ENCODE assay signal across 9 cellular contexts in the genomic region with DNA sequence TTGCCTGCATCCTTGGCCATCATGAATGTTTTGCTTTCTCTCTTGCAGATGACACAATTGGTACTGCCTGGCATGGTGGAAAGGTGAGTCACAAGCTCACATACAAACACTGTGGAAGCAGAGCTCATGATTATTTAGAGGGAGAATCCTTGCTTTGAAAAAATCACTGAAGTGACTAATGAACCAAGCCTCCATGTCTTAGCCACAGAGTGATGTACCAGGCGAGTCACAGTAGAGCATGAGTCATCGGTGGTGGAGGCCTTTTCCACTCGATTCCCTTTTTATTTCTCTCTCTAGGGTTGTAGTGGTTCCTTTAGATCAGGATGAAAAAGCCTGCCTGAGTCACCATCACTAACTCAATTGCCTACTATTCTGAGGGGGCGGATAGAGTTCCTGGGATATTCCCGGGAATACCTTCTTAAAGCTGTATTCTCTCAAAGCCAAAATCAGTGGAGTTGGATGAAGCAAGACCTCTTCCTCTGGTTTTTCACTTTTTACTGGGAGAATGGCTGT. TPM values are rescaled to one million over a fixed set of nuclear protein-coding genes. Genes with fewer than 3 reads are reported as not detected.
A peak's percentile ranks its signal among the peaks of the same experiment; 100 is the strongest.
DNase-seq lines count a peak whose midpoint lies in the region; ATAC-seq, FAIRE-seq and TF ChIP-seq lines count a peak whose summit lies in the region.
"Had no signal": no experiment of that assay in that cellular context is flagged by ENCODE, and none has a peak within 500 bp of the region (broad histone marks: within the 10 kb centered on the region; RNA-seq: fewer than 3 reads in every experiment).

No MANE protein-coding gene starts in this region.

- FAIRE-seq in RCC 7860 (lab: Jason Lieb, UNC) = peak; percentile 99

- no peaks in the 10 kb centered on the region for H3K27me3 ChIP-seq in stomach

- H3K4me1 ChIP-seq in stomach = peaks cover 17 to 43% (median 32%) of the 10 kb centered on the region in 4 donors

- DNase-seq in DMS153 (lab: John Stamatoyannopoulos, UW) = peak; percentile 39
- no peak for DNase-seq in DMS153 treated with DMSO at 0.1 percent for 48 hours (lab: John Stamatoyannopoulos, UW; ENCODE audit: unreplicated experiment)
- DNase-seq in RCC 7860 (ENCODE audit: low spot score) = peak; percentile 98
- DNase-seq in astrocyte of the spinal cord (ENCODE audit: low read depth, low spot score) = peak; percentile 99
- no peak for DNase-seq in mesothelial cell of epicardium (ENCODE audit: low spot score in 2 of 2, unreplicated experiment in 2 of 2)
- peak; percentile 25 for DNase-seq in stomach
- no peak for DNase-seq in mesenteric fat pad (ENCODE audit: low spot score)

- peaks cover 0 to 10% (median 4%) of the 10 kb centered on the region in 4 donors for H3K36me3 ChIP-seq in stomach

- no peaks in the 10 kb centered on the region for H3K9me3 ChIP-seq in stomach

- WGBS in stomach, 5 donors = 45 to 65% (median 61%) methylated on average over 5 of the region's 5 CpGs

- no peak for TF ChIP-seq POLR2A in stomach (IDR thresholded peaks at IDR 0.05)

- intact Hi-C loops in stomach (cut with DNase I; ENCODE audit: low total_unique reads) = no loop called here

- in situ Hi-C loops in astrocyte of the spinal cord (cut with HindIII; ENCODE audit: low sequenced_read_pairs) = no loop called here

- no peaks in the 10 kb centered on the region for H3K27me3 Mint-ChIP-seq in mesothelial cell of epicardium (ENCODE audit: low read depth)

- H3K36me3 Mint-ChIP-seq in mesothelial cell of epicardium = peaks cover 10% of the 10 kb centered on the region

- H3K27ac ChIP-seq in stomach = peak overlapping the region in 3 of 5 donors; percentile 4 to 57 (median 57)
- H3K27ac ChIP-seq: 22Rv1 had no signal

- no peaks in the 10 kb centered on the region for H3K9me3 Mint-ChIP-seq in mesothelial cell of epicardium

- H3K4me3 Mint-ChIP-seq in mesothelial cell of epicardium = no peak overlapping the region

- peaks cover 9% of the 10 kb centered on the region for H3K4me1 Mint-ChIP-seq in mesothelial cell of epicardium

- TF ChIP-seq CTCF in astrocyte of the spinal cord (IDR thresholded peaks at IDR 0.05; ENCODE audit: low read depth, low read length) = no peak
- TF ChIP-seq CTCF in mesothelial cell of epicardium (IDR thresholded peaks at IDR 0.05; ENCODE audit: unreplicated experiment) = no peak
- no peak for TF ChIP-seq CTCF in stomach (IDR thresholded peaks at IDR 0.05)

- peak overlapping the region; percentile 30 for H3K27ac Mint-ChIP-seq in mesothelial cell of epicardium

- no peak for ATAC-seq in HG02938 (IDR thresholded peaks at IDR 0.05; ENCODE audit: unreplicated experiment)

- no peak for TF ChIP-seq EP300 in stomach (IDR thresholded peaks at IDR 0.05)

- no peak overlapping the region for H3K4me3 ChIP-seq in astrocyte of the spinal cord (ENCODE audit: low read depth, low read length)
- H3K4me3 ChIP-seq in stomach = no peak overlapping the region

RNA-seq across cellular contexts. Expression of a gene that starts 49.6 kb away (rescaled TPM):
- total RNA-seq in mesothelial cell of epicardium (24.3 to 29.2 TPM (median 26.8 TPM) in 3 replicates), stomach (100 to 1,000 TPM in 1 of 5 donors, 10 to 100 TPM in 4; 25.7 to 113 (median 37.4) TPM), mesenteric fat pad (31.0 TPM)
- 10 to 100 TPM; 30.8 to 49.0 (median 31.4) TPM for polyA plus RNA-seq in stomach

Comparison
In these comparisons a context has a peak if more than half of its experiments do, and no peak if none do; other contexts are left out.
1. DNase-seq: peak in DMS153 (single experiment), RCC 7860 (single experiment), astrocyte of the spinal cord (single experiment) and stomach (single experiment); none in DMS153 treated with DMSO at 0.1 percent for 48 hours (single experiment), mesothelial cell of epicardium (0 of 2) and mesenteric fat pad (single experiment).